ENCODE assay signal across 1 cellular context in the genomic region with DNA sequence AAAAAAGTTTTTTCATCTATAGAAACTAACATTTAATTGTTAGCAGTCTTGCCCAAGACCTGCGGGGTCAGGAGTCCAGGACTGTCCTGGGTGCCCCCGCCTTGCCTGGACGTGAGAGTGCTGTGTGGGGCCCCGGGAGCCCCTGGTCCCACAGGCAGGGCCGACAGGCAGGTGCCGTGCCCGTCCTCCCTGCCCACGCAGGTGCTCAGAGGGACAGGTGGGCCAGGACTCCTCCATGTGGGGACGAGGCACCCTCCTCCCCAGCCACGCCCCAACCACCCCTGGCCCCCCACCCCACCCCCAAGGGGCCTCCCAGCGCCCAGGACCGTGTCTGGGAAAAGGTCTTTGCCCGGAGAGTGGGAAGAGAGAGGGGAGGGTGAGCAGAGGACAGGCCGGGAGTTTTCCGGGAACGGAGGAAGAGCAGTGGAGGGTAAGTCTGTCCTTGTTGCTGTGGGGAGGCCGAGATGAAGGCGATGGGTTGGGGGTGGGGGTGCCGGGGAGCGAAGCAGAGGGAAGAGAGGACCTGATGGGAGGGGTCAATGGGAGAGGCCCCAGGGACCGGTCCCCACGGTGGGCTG.
TF ChIP-seq lines count a peak whose summit lies in the region.

No MANE protein-coding gene starts in this region.

TF ChIP-seq in A549, 52 proteins besides CTCF, POLR2A, EP300 and RAD21 (continued from another document):
- TF ChIP-seq REST (IDR thresholded peaks at IDR 0.05), result no peak
- no peak for TF ChIP-seq MYC (IDR thresholded peaks at IDR 0.05; ENCODE audit: borderline replicate concordance, low read length)
- TF ChIP-seq TFCP2L1 (CRISPR knock-in tag; IDR thresholded peaks at IDR 0.05), result no peak
- no peak for TF ChIP-seq BCL3 (IDR thresholded peaks at IDR 0.05)
- no peak for TF ChIP-seq ELK1 (IDR thresholded peaks at IDR 0.05; ENCODE audit: low read depth, low read length)
- no peak for TF ChIP-seq ATOH8 (CRISPR knock-in tag; IDR thresholded peaks at IDR 0.05; ENCODE audit: low read depth)
- no peak for TF ChIP-seq CBX8 (IDR thresholded peaks at IDR 0.05)
- TF ChIP-seq RCOR1 (IDR thresholded peaks at IDR 0.05; ENCODE audit: low read depth, low read length), result no peak
- no peak for TF ChIP-seq CHD4 (IDR thresholded peaks at IDR 0.05; ENCODE audit: borderline replicate concordance)
- TF ChIP-seq HOXB13 (CRISPR knock-in tag; IDR thresholded peaks at IDR 0.05; ENCODE audit: low read depth), result no peak
- no peak for TF ChIP-seq KDM5A (IDR thresholded peaks at IDR 0.05)
- TF ChIP-seq JUN (IDR thresholded peaks at IDR 0.05), result no peak
TF ChIP-seq in A549: peak in this region for 0.
